Comparison of ENCODE assay signal across 8 cellular contexts in the genomic region with DNA sequence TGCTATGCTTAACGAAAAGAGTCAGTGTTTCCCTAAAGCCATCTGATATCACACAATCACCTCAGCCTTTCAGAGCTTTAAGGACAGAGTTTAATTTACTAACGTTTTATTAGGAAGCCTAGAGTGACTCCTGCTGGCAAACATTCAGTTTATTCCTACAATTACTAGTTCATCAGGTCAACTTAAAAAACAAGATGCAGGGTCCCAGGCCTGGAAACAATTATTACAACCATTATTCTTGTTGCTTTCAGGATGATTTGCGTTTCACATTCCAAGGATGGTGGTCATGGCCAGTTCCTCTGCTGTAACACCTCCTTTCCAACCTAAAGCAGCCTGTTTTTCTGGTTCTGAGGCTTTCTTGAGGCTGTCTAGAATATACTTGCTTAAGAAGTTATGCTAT. TPM values are rescaled to one million over a fixed set of nuclear protein-coding genes. Genes with fewer than 3 reads are reported as not detected.
A peak's percentile ranks its signal among the peaks of the same experiment; 100 is the strongest.
DNase-seq lines count a peak whose midpoint lies in the region; ATAC-seq and TF ChIP-seq lines count a peak whose summit lies in the region.

No MANE protein-coding gene starts in this region.

- no peaks in the 10 kb centered on the region for H3K27me3 Mint-ChIP-seq in activated CD8-positive, alpha-beta T cell treated with anti-CD3 and anti-CD28 coated beads for 36 hours
- peaks cover 6% of the 10 kb centered on the region for H3K27me3 Mint-ChIP-seq in activated CD8-positive, alpha-beta T cell treated with anti-CD3 and anti-CD28 coated beads, Interleukin-2, amount 10 ng/mL, durations not matched to agents 7 days and 5 days (ENCODE audit: low read depth)
- no peaks in the 10 kb centered on the region for H3K27me3 Mint-ChIP-seq in chondrocyte (ENCODE audit: low read depth)
- H3K27me3 Mint-ChIP-seq in endothelial cell (ENCODE audit: unreplicated experiment), result peaks cover 2% of the 10 kb centered on the region

- CTCF ChIA-PET in activated CD8-positive, alpha-beta T cell treated with anti-CD3 and anti-CD28 coated beads for 36 hours (lab: Charles Lee), result interaction anchor here (0.8 to 6.9 kb wide), 27 partner anchors 10 to 236 kb away, joined by 3 to 58 read pairs (median 4); a partner anchor contains a TSS
- CTCF ChIA-PET in activated CD8-positive, alpha-beta T cell treated with anti-CD3 and anti-CD28 coated beads, Interleukin-2, amount 10 ng/mL, durations not matched to agents 7 days and 5 days (lab: Charles Lee), result interaction anchor here (0.8 to 5.9 kb wide), 22 partner anchors 10 to 215 kb away, joined by 3 to 34 read pairs (median 5); a partner anchor contains a TSS

- POLR2A ChIA-PET in activated CD8-positive, alpha-beta T cell treated with anti-CD3 and anti-CD28 coated beads for 36 hours (lab: Charles Lee), result interaction anchor here (0.7 to 1.2 kb wide), 3 partner anchors 28 to 97 kb away, joined by 3 read pairs; no protein-coding TSS in a partner anchor
- POLR2A ChIA-PET in activated CD8-positive, alpha-beta T cell treated with anti-CD3 and anti-CD28 coated beads, Interleukin-2, amount 10 ng/mL, durations not matched to agents 7 days and 5 days (lab: Charles Lee), result interaction anchor here (0.6 to 1.3 kb wide), 3 partner anchors 27 to 116 kb away, joined by 3 to 6 read pairs (median 3); no protein-coding TSS in a partner anchor

- no peak for ATAC-seq in activated CD8-positive, alpha-beta T cell treated with anti-CD3 and anti-CD28 coated beads for 36 hours
- ATAC-seq in activated CD8-positive, alpha-beta T cell treated with anti-CD3 and anti-CD28 coated beads, Interleukin-2, amount 10 ng/mL, durations not matched to agents 7 days and 5 days, result no peak
- no peak for ATAC-seq in GM18502 (IDR thresholded peaks at IDR 0.05; ENCODE audit: poor library complexity, unreplicated experiment)

- no peak overlapping the region for H3K27ac Mint-ChIP-seq in activated CD8-positive, alpha-beta T cell treated with anti-CD3 and anti-CD28 coated beads for 36 hours
- H3K27ac Mint-ChIP-seq in activated CD8-positive, alpha-beta T cell treated with anti-CD3 and anti-CD28 coated beads, Interleukin-2, amount 10 ng/mL, durations not matched to agents 7 days and 5 days, result no peak overlapping the region
- H3K27ac Mint-ChIP-seq in chondrocyte (ENCODE audit: unreplicated experiment) (peak overlapping the region; percentile 88), endothelial cell (ENCODE audit: unreplicated experiment) (no peak overlapping the region)

- H3K27ac ChIP-seq in muscle layer of duodenum (ENCODE audit: low read length), result peak overlapping the region; percentile 41

- peaks cover 7 to 8% of the 10 kb centered on the region in 2 donors for H3K36me3 ChIP-seq in muscle layer of duodenum (ENCODE audit: control insufficient read depth in 1 of 2, insufficient read depth in 2 of 2, low read length in 2 of 2)

- no peaks in the 10 kb centered on the region for H3K9me3 ChIP-seq in muscle layer of duodenum (ENCODE audit: control insufficient read depth in 1 of 2, low read length in 2 of 2)

- no peak for DNase-seq in activated CD8-positive, alpha-beta T cell treated with anti-CD3 and anti-CD28 coated beads for 36 hours
- no peak for DNase-seq in activated CD8-positive, alpha-beta T cell treated with anti-CD3 and anti-CD28 coated beads, Interleukin-2, amount 10 ng/mL, durations not matched to agents 7 days and 5 days
- peak; percentile 71 for DNase-seq in NCI-H510A treated with DMSO at 0.1 percent for 48 hours (lab: John Stamatoyannopoulos, UW)
- no peak for DNase-seq in chondrocyte (ENCODE audit: low spot score)
- DNase-seq in stimulated activated CD8-positive, alpha-beta memory T cell treated with anti-CD3 and anti-CD28 coated beads, Interleukin-4, amount 100 ng/mL, for 48 hours, result no peak
- DNase-seq in endothelial cell (ENCODE audit: low spot score), result no peak

- no peaks in the 10 kb centered on the region for H3K27me3 ChIP-seq in muscle layer of duodenum (ENCODE audit: low read depth, low read length)

- H3K4me3 Mint-ChIP-seq in activated CD8-positive, alpha-beta T cell treated with anti-CD3 and anti-CD28 coated beads for 36 hours, result no peak overlapping the region
- no peak overlapping the region for H3K4me3 Mint-ChIP-seq in activated CD8-positive, alpha-beta T cell treated with anti-CD3 and anti-CD28 coated beads, Interleukin-2, amount 10 ng/mL, durations not matched to agents 7 days and 5 days
- H3K4me3 Mint-ChIP-seq in chondrocyte (ENCODE audit: unreplicated experiment) (no peak overlapping the region), endothelial cell (ENCODE audit: unreplicated experiment) (no peak overlapping the region)

- no peak overlapping the region for H3K4me3 ChIP-seq in muscle layer of duodenum (ENCODE audit: low read depth in 1 of 2, low read length in 2 of 2)

- no peaks in the 10 kb centered on the region for H3K9me3 Mint-ChIP-seq in activated CD8-positive, alpha-beta T cell treated with anti-CD3 and anti-CD28 coated beads for 36 hours
- no peaks in the 10 kb centered on the region for H3K9me3 Mint-ChIP-seq in activated CD8-positive, alpha-beta T cell treated with anti-CD3 and anti-CD28 coated beads, Interleukin-2, amount 10 ng/mL, durations not matched to agents 7 days and 5 days (ENCODE audit: insufficient read depth)
- no peaks in the 10 kb centered on the region for H3K9me3 Mint-ChIP-seq in chondrocyte (ENCODE audit: low read depth)
- H3K9me3 Mint-ChIP-seq in endothelial cell (ENCODE audit: unreplicated experiment), result no peaks in the 10 kb centered on the region

- TF ChIP-seq CTCF in activated CD8-positive, alpha-beta T cell treated with anti-CD3 and anti-CD28 coated beads for 36 hours (IDR thresholded peaks at IDR 0.05), result peak; percentile 38
- TF ChIP-seq CTCF in chondrocyte (IDR thresholded peaks at IDR 0.05) (peak; percentile 77), endothelial cell (IDR thresholded peaks at IDR 0.05; ENCODE audit: unreplicated experiment) (no peak)

- peaks cover 40% of the 10 kb centered on the region for H3K4me1 Mint-ChIP-seq in activated CD8-positive, alpha-beta T cell treated with anti-CD3 and anti-CD28 coated beads for 36 hours (ENCODE audit: low read depth)
- H3K4me1 Mint-ChIP-seq in activated CD8-positive, alpha-beta T cell treated with anti-CD3 and anti-CD28 coated beads, Interleukin-2, amount 10 ng/mL, durations not matched to agents 7 days and 5 days (ENCODE audit: low read depth), result peaks cover 44% of the 10 kb centered on the region
- peaks cover 28% of the 10 kb centered on the region for H3K4me1 Mint-ChIP-seq in chondrocyte (ENCODE audit: low read depth)
- peaks cover 27% of the 10 kb centered on the region for H3K4me1 Mint-ChIP-seq in endothelial cell (ENCODE audit: unreplicated experiment)

- H3K36me3 Mint-ChIP-seq in activated CD8-positive, alpha-beta T cell treated with anti-CD3 and anti-CD28 coated beads for 36 hours (ENCODE audit: low read depth), result peaks cover 4% of the 10 kb centered on the region
- H3K36me3 Mint-ChIP-seq in activated CD8-positive, alpha-beta T cell treated with anti-CD3 and anti-CD28 coated beads, Interleukin-2, amount 10 ng/mL, durations not matched to agents 7 days and 5 days (ENCODE audit: low read depth), result peaks cover 27% of the 10 kb centered on the region
- H3K36me3 Mint-ChIP-seq in chondrocyte (ENCODE audit: low read depth), result peaks cover 2% of the 10 kb centered on the region
- peaks cover 9% of the 10 kb centered on the region for H3K36me3 Mint-ChIP-seq in endothelial cell (ENCODE audit: low read depth, unreplicated experiment)

- intact Hi-C loops in activated CD8-positive, alpha-beta T cell treated with anti-CD3 and anti-CD28 coated beads for 36 hours (cut with micrococcal nuclease), result no loop called here

- peaks cover 33 to 34% of the 10 kb centered on the region in 2 donors for H3K4me1 ChIP-seq in muscle layer of duodenum (ENCODE audit: control insufficient read depth in 1 of 2, insufficient read depth in 2 of 2, low read length in 2 of 2)

RNA-seq across cellular contexts. Expression of a gene that starts 1.5 kb away (rescaled TPM):
- total RNA-seq in activated CD8-positive, alpha-beta T cell treated with anti-CD3 and anti-CD28 coated beads for 36 hours, result 10 to 100 TPM; 15.1 to 18.0 TPM
- 10 to 100 TPM; 19.9 to 21.8 TPM for total RNA-seq in activated CD8-positive, alpha-beta T cell treated with anti-CD3 and anti-CD28 coated beads, Interleukin-2, amount 10 ng/mL, durations not matched to agents 7 days and 5 days
- total RNA-seq in chondrocyte (16.1 to 18.2 TPM (median 17.6 TPM) in 3 replicates), endothelial cell (ENCODE audit: unreplicated experiment) (21.0 TPM)

RNA-seq across cellular contexts. Expression of a gene that starts 46.0 kb away (rescaled TPM):
- 10 to 100 TPM; 24.2 to 25.7 TPM for total RNA-seq in activated CD8-positive, alpha-beta T cell treated with anti-CD3 and anti-CD28 coated beads for 36 hours
- total RNA-seq in activated CD8-positive, alpha-beta T cell treated with anti-CD3 and anti-CD28 coated beads, Interleukin-2, amount 10 ng/mL, durations not matched to agents 7 days and 5 days, result 10 to 100 TPM; 22.3 to 25.5 TPM
- 15.7 to 18.3 TPM (median 16.7 TPM) in 3 replicates for total RNA-seq in chondrocyte
- 12.5 TPM for total RNA-seq in endothelial cell (ENCODE audit: unreplicated experiment)

RNA-seq across cellular contexts. Expression of a gene that starts 55.9 kb away (rescaled TPM):
- 10 to 100 TPM; 18.1 to 18.5 TPM for total RNA-seq in activated CD8-positive, alpha-beta T cell treated with anti-CD3 and anti-CD28 coated beads for 36 hours
- 10 to 100 TPM; 12.1 to 15.2 TPM for total RNA-seq in activated CD8-positive, alpha-beta T cell treated with anti-CD3 and anti-CD28 coated beads, Interleukin-2, amount 10 ng/mL, durations not matched to agents 7 days and 5 days
- total RNA-seq in chondrocyte (14.9 to 16.3 TPM (median 15.0 TPM) in 3 replicates), endothelial cell (ENCODE audit: unreplicated experiment) (13.0 TPM)
